ENCODE assay signal across 9 cellular contexts in the genomic region with DNA sequence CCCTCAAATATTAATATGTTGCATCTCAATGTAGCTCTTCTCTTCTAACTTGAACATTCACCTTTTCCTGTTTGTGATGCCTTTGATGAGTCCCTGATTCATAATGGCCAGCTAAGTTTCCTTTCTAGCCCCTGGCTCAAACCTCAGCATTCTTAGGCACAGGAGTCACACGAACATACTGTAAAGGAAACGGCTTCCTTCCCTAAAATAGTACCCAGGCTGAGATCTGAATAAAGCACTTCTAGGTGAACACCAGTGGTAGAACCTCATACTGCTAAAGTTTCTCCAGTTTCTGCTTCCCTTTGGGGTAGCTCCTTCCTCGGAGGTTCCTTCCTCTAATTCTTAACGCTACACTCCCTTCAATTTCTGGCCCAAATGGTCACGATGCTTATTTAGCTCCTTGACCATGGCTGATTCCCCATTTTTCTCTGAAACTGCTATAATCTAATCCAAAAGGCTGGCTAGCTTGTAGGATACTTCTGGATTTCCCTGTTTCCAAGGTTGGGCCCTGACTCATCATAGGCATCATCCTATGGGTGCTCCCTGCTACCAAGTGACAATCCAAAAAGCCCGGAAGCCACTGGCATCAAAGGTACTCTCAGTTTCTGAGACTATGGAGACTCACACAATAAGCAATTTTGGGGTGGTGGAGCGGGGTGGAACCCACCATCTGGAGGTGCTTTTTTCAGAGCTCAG. TPM values are rescaled to one million over a fixed set of nuclear protein-coding genes. Genes with fewer than 3 reads are reported as not detected.
DNase-seq lines count a peak whose midpoint lies in the region; ATAC-seq and TF ChIP-seq lines count a peak whose summit lies in the region.
"Had no signal": no experiment of that assay in that cellular context is flagged by ENCODE, and none has a peak within 500 bp of the region (broad histone marks: within the 10 kb centered on the region; RNA-seq: fewer than 3 reads in every experiment).

No MANE protein-coding gene starts in this region.

- H3K4me3 ChIP-seq in DOHH2 (ENCODE audit: low read length) (peak overlapping the region; percentile 92), coronary artery (no peak overlapping the region)

- H3K36me3 Mint-ChIP-seq in osteocyte (ENCODE audit: unreplicated experiment) = peaks cover 27% of the 10 kb centered on the region

- H3K27ac ChIP-seq in DOHH2 (ENCODE audit: low read depth, low read length) = no peak overlapping the region
- H3K27ac ChIP-seq in coronary artery = peak overlapping the region; percentile 33 to 98

- peak overlapping the region; percentile 75 for H3K27ac Mint-ChIP-seq in osteocyte (ENCODE audit: unreplicated experiment)

- no peaks in the 10 kb centered on the region for H3F3A ChIP-seq in DOHH2 (ENCODE audit: control insufficient read depth, insufficient read depth)

- peaks cover 75% of the 10 kb centered on the region for H3K36me3 ChIP-seq in DOHH2 (ENCODE audit: control insufficient read depth, low read length)

- peak overlapping the region; percentile 91 for H3K4me2 ChIP-seq in DOHH2 (ENCODE audit: low read length)

- H3K4me1 Mint-ChIP-seq in osteocyte (ENCODE audit: unreplicated experiment) = peaks cover 48% of the 10 kb centered on the region

- no peaks in the 10 kb centered on the region for H3K9me3 ChIP-seq in DOHH2 (ENCODE audit: control insufficient read depth, insufficient read depth, low read length)

- H3K4me1 ChIP-seq in DOHH2 (ENCODE audit: control insufficient read depth, low read length) = peaks cover 25% of the 10 kb centered on the region

- ATAC-seq in GM19395 (IDR thresholded peaks at IDR 0.05; ENCODE audit: unreplicated experiment) = no peak
- ATAC-seq in GM18907 (IDR thresholded peaks at IDR 0.05; ENCODE audit: unreplicated experiment) = no peak
- no peak for ATAC-seq in HG03521 (IDR thresholded peaks at IDR 0.05; ENCODE audit: unreplicated experiment)

- no peaks in the 10 kb centered on the region for H3K9me3 Mint-ChIP-seq in osteocyte (ENCODE audit: unreplicated experiment)

- peak; percentile 5 for DNase-seq in NOMO-1 treated with dmso at 0.1 percent for 144 hours (lab: John Stamatoyannopoulos, UW; ENCODE audit: unreplicated experiment)
- DNase-seq in coronary artery (ENCODE audit: low spot score) = no peak
- no peak for DNase-seq in osteocyte (ENCODE audit: extremely low spot score, unreplicated experiment)
- no peak for DNase-seq in hypothalamus (lab: John Stamatoyannopoulos, UW)
- DNase-seq: SHP77 treated with DMSO at 0.1 percent for 48 hours had no signal

- no peaks in the 10 kb centered on the region for H3K9me2 ChIP-seq in DOHH2 (replicated peaks; ENCODE audit: control insufficient read depth, low read length)

- H3K27me3 Mint-ChIP-seq in osteocyte (ENCODE audit: unreplicated experiment) = no peaks in the 10 kb centered on the region

- H3K4me3 Mint-ChIP-seq in osteocyte (ENCODE audit: unreplicated experiment) = peak overlapping the region; percentile 91

- TF ChIP-seq CTCF in DOHH2 (IDR thresholded peaks at IDR 0.05; ENCODE audit: low read depth, low read length, poor library complexity, severe bottlenecking) = no peak
- no peak for TF ChIP-seq CTCF in coronary artery (IDR thresholded peaks at IDR 0.05)
- TF ChIP-seq CTCF in osteocyte (IDR thresholded peaks at IDR 0.05) = no peak

- H3K27me3 ChIP-seq in DOHH2 (ENCODE audit: control insufficient read depth, low read length) = no peaks in the 10 kb centered on the region

- H4K20me1 ChIP-seq in DOHH2 (ENCODE audit: control insufficient read depth, insufficient read depth, low read depth, low read length) = 0 out of 2 replicates have a peak, but pooled peaks cover 2% of the 10 kb centered on the region

- peaks cover 52% of the 10 kb centered on the region for H3K79me2 ChIP-seq in DOHH2 (ENCODE audit: control insufficient read depth, low read length)

RNA-seq across cellular contexts. Expression of a gene that starts 2.4 kb away (rescaled TPM):
- total RNA-seq in osteocyte = 83.8 and 89.4 TPM in 2 replicates

RNA-seq across cellular contexts. Expression of a gene that starts 2.5 kb away (rescaled TPM):
- 26.3 and 27.2 TPM in 2 replicates for total RNA-seq in osteocyte
